8 cellular contexts compared by ENCODE assay signal in the genomic region with DNA sequence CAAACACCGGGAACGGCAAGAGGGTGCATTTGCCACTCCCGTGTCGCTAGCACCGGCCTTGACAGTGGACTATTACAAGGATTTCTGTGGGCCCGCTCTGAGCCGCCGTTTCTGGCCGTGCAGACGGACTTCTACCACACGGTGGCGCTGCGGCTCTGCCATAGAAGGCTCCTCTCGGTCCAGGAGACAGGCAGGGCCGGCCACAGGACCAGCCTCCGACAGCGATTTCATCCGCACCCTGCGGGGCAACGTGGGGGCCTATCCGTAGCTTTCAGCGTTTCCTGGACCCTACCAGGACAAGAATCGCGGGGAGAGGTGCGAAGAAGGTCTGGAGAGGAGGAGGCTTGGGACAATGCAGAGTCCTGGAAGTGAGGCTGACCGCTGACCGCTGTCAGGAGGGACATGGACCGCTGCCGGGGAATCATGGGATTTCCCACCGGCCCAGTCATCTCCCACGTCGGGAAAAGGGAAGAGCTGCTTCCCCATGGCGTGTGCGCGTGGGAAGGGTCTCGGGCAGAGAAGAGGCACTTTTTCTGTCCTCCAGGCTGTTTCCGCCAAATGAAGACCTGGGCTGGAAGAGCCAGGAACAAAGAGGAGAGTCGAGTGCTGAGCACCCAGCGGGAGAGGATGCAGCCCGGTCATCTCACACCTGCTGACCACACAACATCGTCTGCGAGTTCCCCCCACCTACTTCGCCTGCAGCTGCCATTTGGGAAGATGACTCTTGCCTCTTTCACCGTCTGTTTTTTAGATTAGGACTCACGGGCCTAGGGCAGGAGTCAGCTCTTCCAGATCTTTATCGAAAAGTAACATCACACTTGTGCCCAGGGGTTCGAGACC. TPM values are rescaled to one million over a fixed set of nuclear protein-coding genes. Genes with fewer than 3 reads are reported as not detected.
DNase-seq lines count a peak whose midpoint lies in the region; ATAC-seq and TF ChIP-seq lines count a peak whose summit lies in the region.

No MANE protein-coding gene starts in this region.

- H3K27me3 Mint-ChIP-seq in activated CD8-positive, alpha-beta memory T cell treated with anti-CD3 and anti-CD28 coated beads, Interleukin-2, amount 10 ng/mL, durations not matched to agents 7 days and 5 days: peaks cover 13% of the 10 kb centered on the region
- H3K27me3 Mint-ChIP-seq in endodermal cell (ENCODE audit: insufficient read depth): peaks cover 14% of the 10 kb centered on the region

- H3K27ac Mint-ChIP-seq in activated CD8-positive, alpha-beta memory T cell treated with anti-CD3 and anti-CD28 coated beads, Interleukin-2, amount 10 ng/mL, durations not matched to agents 7 days and 5 days: no peak overlapping the region
- no peak overlapping the region for H3K27ac Mint-ChIP-seq in endodermal cell

- TF ChIP-seq CTCF in AG04450 (IDR thresholded peaks at IDR 0.05; ENCODE audit: low read depth, low read length) (peak; percentile 87), endodermal cell (conservative IDR thresholded peaks at IDR 0.05) (peak; percentile 96)

- H3K4me3 ChIP-seq in AG04450 (ENCODE audit: low read depth, low read length) (no peak overlapping the region), endodermal cell (ENCODE audit: low read length) (no peak overlapping the region)

- H3K27ac ChIP-seq in AG04450 (ENCODE audit: low read depth, low read length) (no peak overlapping the region), endodermal cell (ENCODE audit: low read depth, low read length) (no peak overlapping the region)

- no peak overlapping the region for H3K4me3 Mint-ChIP-seq in activated CD8-positive, alpha-beta memory T cell treated with anti-CD3 and anti-CD28 coated beads, Interleukin-2, amount 10 ng/mL, durations not matched to agents 7 days and 5 days
- H3K4me3 Mint-ChIP-seq in endodermal cell: peak overlapping the region; percentile 33

- DNase-seq in AG04450 (ENCODE audit: low read depth, low spot score) (peak; percentile 63), HT1080 (ENCODE audit: low read depth) (peak; percentile 69), NOMO-1 treated with DMSO at 0.1 percent for 48 hours (lab: John Stamatoyannopoulos, UW; ENCODE audit: unreplicated experiment) (peak; percentile 76), endodermal cell (peak; percentile 97), middle frontal gyrus (ENCODE audit: extremely low spot score, low spot score) (peak; percentile 90)
- peak; percentile 86 for DNase-seq in activated CD8-positive, alpha-beta memory T cell treated with anti-CD3 and anti-CD28 coated beads, Interleukin-2, amount 10 ng/mL, durations not matched to agents 7 days and 5 days
- peak; percentile 81 for DNase-seq in stimulated activated CD8-positive, alpha-beta memory T cell treated with anti-CD3 and anti-CD28 coated beads, Interleukin-15, amount 100 ng/mL, for 24 hours (ENCODE audit: low read depth)

- WGBS in endodermal cell (ENCODE audit: insufficient coverage in 1 of 2, insufficient read length in 1 of 2), 2 experiments: 40 to 44% methylated on average over 43 to 47 of the region's 47 CpGs

- CTCF ChIA-PET in AG04450 (lab: Charles Lee): interaction anchor here (0.5 to 6.4 kb wide), 36 partner anchors 9 to 781 kb away, joined by 3 to 49 read pairs (median 4); no protein-coding TSS in a partner anchor
- CTCF ChIA-PET in activated CD8-positive, alpha-beta memory T cell treated with anti-CD3 and anti-CD28 coated beads, Interleukin-2, amount 10 ng/mL, durations not matched to agents 7 days and 5 days (lab: Charles Lee): interaction anchor here (0.6 to 2.5 kb wide), 19 partner anchors 8 to 657 kb away, joined by 3 to 23 read pairs (median 5); no protein-coding TSS in a partner anchor

- H3K9me3 Mint-ChIP-seq in activated CD8-positive, alpha-beta memory T cell treated with anti-CD3 and anti-CD28 coated beads, Interleukin-2, amount 10 ng/mL, durations not matched to agents 7 days and 5 days (ENCODE audit: low read depth): no peaks in the 10 kb centered on the region
- no peaks in the 10 kb centered on the region for H3K9me3 Mint-ChIP-seq in endodermal cell

- H3K27me3 ChIP-seq in AG04450 (ENCODE audit: control insufficient read depth, insufficient read depth, low read length): peaks cover 6% of the 10 kb centered on the region
- H3K27me3 ChIP-seq in endodermal cell (ENCODE audit: control insufficient read depth, insufficient read depth, low read length, poor library complexity, severe bottlenecking): no peaks in the 10 kb centered on the region

- no peaks in the 10 kb centered on the region for H3K36me3 ChIP-seq in endodermal cell (ENCODE audit: control insufficient read depth, insufficient read depth, low read length)

- peaks cover 16% of the 10 kb centered on the region for H3K4me1 Mint-ChIP-seq in activated CD8-positive, alpha-beta memory T cell treated with anti-CD3 and anti-CD28 coated beads, Interleukin-2, amount 10 ng/mL, durations not matched to agents 7 days and 5 days
- peaks cover 3% of the 10 kb centered on the region for H3K4me1 Mint-ChIP-seq in endodermal cell

- H3K4me1 ChIP-seq in endodermal cell (ENCODE audit: control insufficient read depth, insufficient read depth, low read length): no peaks in the 10 kb centered on the region

- no peak overlapping the region for H3K9ac ChIP-seq in endodermal cell (ENCODE audit: extremely low read depth, low read length, poor library complexity, severe bottlenecking)

- no peaks in the 10 kb centered on the region for H3K36me3 Mint-ChIP-seq in activated CD8-positive, alpha-beta memory T cell treated with anti-CD3 and anti-CD28 coated beads, Interleukin-2, amount 10 ng/mL, durations not matched to agents 7 days and 5 days
- H3K36me3 Mint-ChIP-seq in endodermal cell (ENCODE audit: low read depth): no peaks in the 10 kb centered on the region

- ATAC-seq in GM18873 (IDR thresholded peaks at IDR 0.05; ENCODE audit: low FRiP score, unreplicated experiment): peak; percentile 58
- ATAC-seq in activated CD8-positive, alpha-beta memory T cell treated with anti-CD3 and anti-CD28 coated beads, Interleukin-2, amount 10 ng/mL, durations not matched to agents 7 days and 5 days: peak; percentile 80

- H3K9me3 ChIP-seq in AG04450 (ENCODE audit: control insufficient read depth, insufficient read depth, low read length) (peaks cover 2% of the 10 kb centered on the region; the same call in 1 of the 2 replicates), endodermal cell (ENCODE audit: control insufficient read depth, low read length) (no peaks in the 10 kb centered on the region)

- POLR2A ChIA-PET in AG04450 (lab: Yijun Ruan, JAX): no interaction called here

RNA-seq across cellular contexts. Expression of a gene that starts 35.5 kb away (rescaled TPM):
- polyA plus RNA-seq in AG04450 (2011; rRNA removed): 3.1 and 4.2 TPM in 2 replicates
- polyA minus RNA-seq in AG04450 (2011; rRNA and poly(A)+ RNA removed): 3.5 and 3.9 TPM in 2 replicates
- total RNA-seq in HT1080 (2014; rRNA removed; shearing (Covaris generic)): not detected in 2 replicates
- polyA plus RNA-seq in HT1080 (2015; cell fraction: cytosol; rRNA removed): not detected in 2 replicates
- polyA plus RNA-seq in HT1080 (2015; cell fraction: nucleus; rRNA removed): not detected in 2 replicates
- under 1 TPM in 1 of 2 experiments, not detected in 1; 0.56 TPM for total RNA-seq in activated CD8-positive, alpha-beta memory T cell treated with anti-CD3 and anti-CD28 coated beads, Interleukin-2, amount 10 ng/mL, durations not matched to agents 7 days and 5 days
- total RNA-seq in endodermal cell: 10 to 100 TPM; 13.4 to 24.2 TPM
- polyA plus RNA-seq in endodermal cell (2013, experiment 1 of 2): 6.8 TPM
- 7.2 TPM for polyA plus RNA-seq in endodermal cell (2013, experiment 2 of 2)

Comparison
In these comparisons a context has a peak if more than half of its experiments do, and no peak if none do; other contexts are left out.
1. RNA of a gene that starts 35.5 kb away (total RNA-seq): 13.4 to 24.2 TPM in endodermal cell; 0.56 TPM in activated CD8-positive, alpha-beta memory T cell treated with anti-CD3 and anti-CD28 coated beads, Interleukin-2, amount 10 ng/mL, durations not matched to agents 7 days and 5 days and not detected in HT1080; every median in the first group is over 4 times any median in the second.
2. Peak in every context shown above with its lines, with median percentiles within 50 percentile points of each other: DNase-seq.